Comparison of ENCODE assay signal across 8 cellular contexts in genomic region chr2:105797298-105797819, GRCh38. TPM values are rescaled to one million over a fixed set of nuclear protein-coding genes. Genes with fewer than 3 reads are reported as not detected.
DNase-seq lines count a peak whose midpoint lies in the region; ATAC-seq and TF ChIP-seq lines count a peak whose summit lies in the region.

No MANE protein-coding gene starts in this region.

- peaks cover 3% of the 10 kb centered on the region for H3K36me3 Mint-ChIP-seq in mesothelial cell of epicardium

- ATAC-seq in GM21515 (IDR thresholded peaks at IDR 0.05; ENCODE audit: unreplicated experiment), result peak; percentile 42

- H3K4me1 Mint-ChIP-seq in mesothelial cell of epicardium, result peaks cover 35% of the 10 kb centered on the region

- no peak overlapping the region for H3K4me3 Mint-ChIP-seq in mesothelial cell of epicardium

- H3K9me3 Mint-ChIP-seq in mesothelial cell of epicardium, result no peaks in the 10 kb centered on the region

- no peak for TF ChIP-seq CTCF in mesothelial cell of epicardium (IDR thresholded peaks at IDR 0.05; ENCODE audit: unreplicated experiment)

- intact Hi-C loops in posterior vena cava (cut with DNase I), result no loop called here

- H3K27ac ChIP-seq in angular gyrus (ENCODE audit: low read depth, low read length), result peak overlapping the region; percentile 22

- H3K27ac Mint-ChIP-seq in mesothelial cell of epicardium, result peak overlapping the region; percentile 33

- no peaks in the 10 kb centered on the region for H3K27me3 Mint-ChIP-seq in mesothelial cell of epicardium (ENCODE audit: low read depth)

- DNase-seq in GM04504 (ENCODE audit: low read depth) (peak; percentile 27), HuH-7 (ENCODE audit: low spot score) (peak; percentile 30), mesothelial cell of epicardium (ENCODE audit: low spot score in 2 of 2, unreplicated experiment in 2 of 2) (no peak), posterior vena cava (ENCODE audit: low spot score) (no peak), occipital lobe (lab: John Stamatoyannopoulos, UW) (no peak), cortex of kidney (lab: John Stamatoyannopoulos, UW) (no peak)

RNA-seq across cellular contexts. Expression of gene NCK2, which starts 52.6 kb away (rescaled TPM):
- total RNA-seq in mesothelial cell of epicardium (57.5 to 59.5 TPM (median 58.9 TPM) in 3 replicates), posterior vena cava (10 to 100 TPM; 32.8 to 42.6 TPM), occipital lobe (86.1 TPM)

Comparison
In these comparisons a context has a peak if more than half of its experiments do, and no peak if none do; other contexts are left out.
1. DNase-seq: peak in GM04504 (single experiment) and HuH-7 (single experiment); none in mesothelial cell of epicardium (0 of 2), posterior vena cava (single experiment), occipital lobe (single experiment) and cortex of kidney (single experiment).